ENCODE assay signal across 11 cellular contexts in genomic region chr11:46216040-46216764, GRCh38.
A peak's percentile ranks its signal among the peaks of the same experiment; 100 is the strongest.
DNase-seq lines count a peak whose midpoint lies in the region; ATAC-seq and TF ChIP-seq lines count a peak whose summit lies in the region.
"Had no signal": no experiment of that assay in that cellular context is flagged by ENCODE, and none has a peak within 500 bp of the region (broad histone marks: within the 10 kb centered on the region; RNA-seq: fewer than 3 reads in every experiment).

No MANE protein-coding gene starts in this region.

- peak; percentile 71 for ATAC-seq in body of pancreas
- no peak for ATAC-seq in naive thymus-derived CD8-positive, alpha-beta T cell

- TF ChIP-seq POLR2A in body of pancreas (IDR thresholded peaks at IDR 0.05), result peak in 2 of 3 donors; percentile 18 to 29

- peaks cover 57% of the 10 kb centered on the region for H3K27me3 Mint-ChIP-seq in Calu3 (ENCODE audit: unreplicated experiment)
- H3K27me3 Mint-ChIP-seq in naive thymus-derived CD8-positive, alpha-beta T cell, result peaks cover 5 to 48% (median 8%) of the 10 kb centered on the region in 5 donors

- BruUV-seq in Calu3 (replicated peaks; lab: Mats Ljungman, UMichigan), result no TSS peak

- no peak for DNase-seq in Calu3
- peak; percentile 11 for DNase-seq in HT-29 (ENCODE audit: low spot score)
- DNase-seq in body of pancreas, result peak in 2 of 4 donors; percentile 19 to 31
- no peak for DNase-seq in naive thymus-derived CD8-positive, alpha-beta T cell
- DNase-seq in NCI-H187 (lab: John Stamatoyannopoulos, UW), result no peak
- DNase-seq in NCI-H345 (lab: John Stamatoyannopoulos, UW), result no peak
- DNase-seq in stimulated activated naive CD4-positive, alpha-beta T cell (lab: John Stamatoyannopoulos, UW), result no peak
- DNase-seq: activated CD8-positive, alpha-beta memory T cell treated with anti-CD3 and anti-CD28 coated beads, Interleukin-2, amount 50 U/mL, for 4 hours had no signal

- no peak for TF ChIP-seq CTCF in Calu3 (IDR thresholded peaks at IDR 0.05; ENCODE audit: unreplicated experiment)
- TF ChIP-seq CTCF in body of pancreas (IDR thresholded peaks at IDR 0.05), result no peak

- intact Hi-C loops in Calu3 (cut with micrococcal nuclease; ENCODE audit: unreplicated experiment), result no loop called here
- intact Hi-C loops in body of pancreas (cut with DNase I), result no loop called here

- no peak overlapping the region for H3K27ac Mint-ChIP-seq in Calu3 (ENCODE audit: unreplicated experiment)
- no peak overlapping the region for H3K27ac Mint-ChIP-seq in naive thymus-derived CD8-positive, alpha-beta T cell

- peak overlapping the region; percentile 49 for H3K4me3 Mint-ChIP-seq in Calu3 (ENCODE audit: low read depth, unreplicated experiment)
- H3K4me3 Mint-ChIP-seq in naive thymus-derived CD8-positive, alpha-beta T cell, result no peak overlapping the region

- no peaks in the 10 kb centered on the region for H3K36me3 ChIP-seq in body of pancreas (replicated peaks in 1 of 2; ENCODE audit: insufficient read depth in 1 of 2, low read depth in 2 of 2)
- H3K36me3 ChIP-seq in mucosa of stomach (ENCODE audit: control insufficient read depth, insufficient read depth, low read length), result no peaks in the 10 kb centered on the region
- H3K36me3 ChIP-seq: neutrophil, tibial nerve had no signal

- no peaks in the 10 kb centered on the region for H3K4me1 ChIP-seq in body of pancreas
- H3K4me1 ChIP-seq in mucosa of stomach (ENCODE audit: control insufficient read depth, insufficient read depth, low read length), result no peaks in the 10 kb centered on the region
- H3K4me1 ChIP-seq: tibial nerve had no signal

- H3K9me3 Mint-ChIP-seq in Calu3 (ENCODE audit: low read depth, unreplicated experiment), result no peaks in the 10 kb centered on the region
- no peaks in the 10 kb centered on the region for H3K9me3 Mint-ChIP-seq in naive thymus-derived CD8-positive, alpha-beta T cell

- H3K27me3 ChIP-seq in body of pancreas (no peaks in the 10 kb centered on the region), mucosa of stomach (ENCODE audit: control insufficient read depth, insufficient read depth, low read length) (no peaks in the 10 kb centered on the region)
- H3K27me3 ChIP-seq: neutrophil, tibial nerve had no signal

- 25 to 28% methylated on average over 10 of the region's 10 CpGs for WGBS in body of pancreas, 2 donors

- peaks cover 9% of the 10 kb centered on the region for H3K4me1 Mint-ChIP-seq in Calu3 (ENCODE audit: low read depth, unreplicated experiment)
- H3K4me1 Mint-ChIP-seq in naive thymus-derived CD8-positive, alpha-beta T cell, result peaks cover 0 to 2% (median 0%) of the 10 kb centered on the region in 4 donors

- CTCF ChIA-PET in Calu3 (lab: Charles Lee), result no interaction called here

- H3K27ac ChIP-seq in body of pancreas, result peak overlapping the region in 1 of 4 donors; percentile 26
- H3K27ac ChIP-seq: neutrophil, tibial nerve had no signal

- H3K9ac ChIP-seq in mucosa of stomach (ENCODE audit: low read length), result peak overlapping the region; percentile 86

- no peaks in the 10 kb centered on the region for H3K9me3 ChIP-seq in body of pancreas
- no peaks in the 10 kb centered on the region for H3K9me3 ChIP-seq in mucosa of stomach (ENCODE audit: control insufficient read depth, low read length)
- H3K9me3 ChIP-seq: neutrophil, tibial nerve had no signal

- H3K36me3 Mint-ChIP-seq in Calu3 (ENCODE audit: insufficient read depth, unreplicated experiment), result no peaks in the 10 kb centered on the region
- H3K36me3 Mint-ChIP-seq in naive thymus-derived CD8-positive, alpha-beta T cell, result no peaks in the 10 kb centered on the region

- no peak overlapping the region for H3K4me3 ChIP-seq in body of pancreas
- H3K4me3 ChIP-seq in mucosa of stomach (ENCODE audit: low read length), result peak overlapping the region; percentile 67

- POLR2A ChIA-PET in naive thymus-derived CD8-positive, alpha-beta T cell (lab: Charles Lee), result no interaction called here
